ENCODE assay signal across 23 cellular contexts in the genomic region with DNA sequence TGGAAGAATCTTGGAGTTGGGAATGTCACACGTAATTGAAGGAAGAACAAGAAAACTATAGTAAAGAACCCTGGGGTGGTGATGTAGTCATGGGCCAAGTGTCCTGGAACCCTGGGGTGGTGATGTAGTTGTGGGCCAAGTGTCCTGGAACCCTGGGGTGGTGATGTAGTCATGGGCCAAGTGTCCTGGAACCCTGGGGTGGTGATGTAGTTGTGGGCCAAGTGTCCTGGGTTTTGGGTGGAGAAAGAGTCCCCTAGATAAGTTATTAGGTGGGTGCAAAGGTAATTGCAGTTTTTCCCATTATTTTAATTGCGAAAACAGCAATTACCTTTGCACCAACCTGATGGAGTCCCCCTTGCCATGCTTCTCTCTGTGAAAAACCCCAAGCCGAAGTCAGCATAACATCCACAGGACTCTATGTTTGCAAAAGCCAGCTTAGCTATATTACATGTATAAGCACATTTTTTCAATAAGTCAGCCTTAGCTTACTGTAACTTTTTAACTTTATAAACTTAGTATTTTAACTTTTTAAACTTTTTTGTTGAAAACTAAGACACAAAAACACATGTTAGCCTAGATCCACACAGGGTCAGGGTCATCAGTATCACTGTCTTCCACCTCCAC.
DNase-seq lines count a peak whose midpoint lies in the region; ATAC-seq and TF ChIP-seq lines count a peak whose summit lies in the region.
"Had no signal": no experiment of that assay in that cellular context is flagged by ENCODE, and none has a peak within 500 bp of the region (broad histone marks: within the 10 kb centered on the region; RNA-seq: fewer than 3 reads in every experiment).

No MANE protein-coding gene starts in this region.

- peaks cover 7% of the 10 kb centered on the region for H3K36me3 Mint-ChIP-seq in central memory CD8-positive, alpha-beta T cell (ENCODE audit: insufficient read depth)
- peaks cover 66% of the 10 kb centered on the region for H3K36me3 Mint-ChIP-seq in stimulated activated effector memory CD8-positive, alpha-beta T cell treated with anti-CD3 and anti-CD28 coated beads, Interleukin-12 subunit alpha, Interleukin-12 subunit beta, amount 100 ng/mL, for 72 hours

- H3K36me3 ChIP-seq in HUES48 (ENCODE audit: control insufficient read depth, insufficient read depth, low read length): 0 out of 2 replicates have a peak, but pooled peaks cover 1% of the 10 kb centered on the region

- no peak for TF ChIP-seq CTCF in foreskin fibroblast (IDR thresholded peaks at IDR 0.05; ENCODE audit: low read depth, low read length)

- H3K27ac ChIP-seq in HUES48 (ENCODE audit: low read depth, low read length): peak overlapping the region; percentile 81
- H3K27ac ChIP-seq: SJSA1, transverse colon had no signal

- H3K4me3 ChIP-seq in HUES48 (ENCODE audit: low read depth, low read length) (no peak overlapping the region), foreskin fibroblast (ENCODE audit: low read depth in 1 of 2, low read length in 2 of 2) (no peak overlapping the region)
- H3K4me3 ChIP-seq: SJSA1, transverse colon had no signal

- no peaks in the 10 kb centered on the region for H3K9me3 ChIP-seq in HUES48 (ENCODE audit: control insufficient read depth, insufficient read depth, low read length)
- H3K9me3 ChIP-seq: SJSA1, transverse colon had no signal

- no peak overlapping the region for H3K9ac ChIP-seq in HUES48 (ENCODE audit: low read depth, low read length)

- no peaks in the 10 kb centered on the region for H3K27me3 Mint-ChIP-seq in central memory CD8-positive, alpha-beta T cell
- H3K27me3 Mint-ChIP-seq: B cell; memory B cell; naive B cell; stimulated activated naive B cell treated with anti-CD40 and anti-IgM and Interleukin-4, amounts not matched to agents 10 μg/mL and 1 μg/mL and 100 μg/mL, for 72 hours had no signal

- ATAC-seq in central memory CD8-positive, alpha-beta T cell (replicated peaks; ENCODE audit: extremely low read depth, poor library complexity, severe bottlenecking): no peak
- no peak for ATAC-seq in stimulated activated effector memory CD8-positive, alpha-beta T cell treated with anti-CD3 and anti-CD28 coated beads, Interleukin-12 subunit alpha, Interleukin-12 subunit beta, amount 100 ng/mL, for 72 hours
- no peak for ATAC-seq in HG02981 (IDR thresholded peaks at IDR 0.05; ENCODE audit: unreplicated experiment)
- ATAC-seq: stimulated activated naive B cell treated with anti-CD40 and anti-IgM and Interleukin-4, amounts not matched to agents 10 μg/mL and 1 μg/mL and 100 μg/mL, for 72 hours had no signal

- H3K9me3 Mint-ChIP-seq in central memory CD8-positive, alpha-beta T cell: no peaks in the 10 kb centered on the region
- H3K9me3 Mint-ChIP-seq in stimulated activated effector memory CD8-positive, alpha-beta T cell treated with anti-CD3 and anti-CD28 coated beads, Interleukin-12 subunit alpha, Interleukin-12 subunit beta, amount 100 ng/mL, for 72 hours: no peaks in the 10 kb centered on the region
- H3K9me3 Mint-ChIP-seq: activated naive CD4-positive, alpha-beta T cell treated with anti-CD3 and anti-CD28 coated beads for 36 hours; memory B cell; naive B cell; stimulated activated naive B cell treated with anti-CD40 and anti-IgM and Interleukin-4, amounts not matched to agents 10 μg/mL and 1 μg/mL and 100 μg/mL, for 72 hours had no signal

- H3K27ac Mint-ChIP-seq in central memory CD8-positive, alpha-beta T cell (ENCODE audit: low read depth): peak overlapping the region; percentile 23
- peak overlapping the region; percentile 36 for H3K27ac Mint-ChIP-seq in stimulated activated effector memory CD8-positive, alpha-beta T cell treated with anti-CD3 and anti-CD28 coated beads, Interleukin-12 subunit alpha, Interleukin-12 subunit beta, amount 100 ng/mL, for 72 hours
- H3K27ac Mint-ChIP-seq: activated naive CD4-positive, alpha-beta T cell treated with anti-CD3 and anti-CD28 coated beads for 36 hours; B cell; memory B cell; stimulated activated naive B cell treated with anti-CD40 and anti-IgM and Interleukin-4, amounts not matched to agents 10 μg/mL and 1 μg/mL and 100 μg/mL, for 72 hours had no signal

- no peak overlapping the region for H3K4me3 Mint-ChIP-seq in central memory CD8-positive, alpha-beta T cell
- no peak overlapping the region for H3K4me3 Mint-ChIP-seq in stimulated activated effector memory CD8-positive, alpha-beta T cell treated with anti-CD3 and anti-CD28 coated beads, Interleukin-12 subunit alpha, Interleukin-12 subunit beta, amount 100 ng/mL, for 72 hours
- H3K4me3 Mint-ChIP-seq: activated naive CD4-positive, alpha-beta T cell treated with anti-CD3 and anti-CD28 coated beads for 36 hours; B cell; memory B cell; naive B cell; stimulated activated naive B cell treated with anti-CD40 and anti-IgM and Interleukin-4, amounts not matched to agents 10 μg/mL and 1 μg/mL and 100 μg/mL, for 72 hours had no signal

- H3K27me3 ChIP-seq in HUES48 (ENCODE audit: control insufficient read depth, insufficient read depth, low read length): no peaks in the 10 kb centered on the region
- H3K27me3 ChIP-seq: transverse colon had no signal

- H3K4me1 ChIP-seq in HUES48 (ENCODE audit: control insufficient read depth, insufficient read depth, low read length): peaks cover 20% of the 10 kb centered on the region
- H3K4me1 ChIP-seq: transverse colon had no signal

- peak; percentile 36 for DNase-seq in activated CD8-positive, alpha-beta memory T cell treated with anti-CD3 and anti-CD28 coated beads, Interleukin-2, amount 50 U/mL, for 48 hours
- DNase-seq in activated CD8-positive, alpha-beta memory T cell treated with anti-CD3 and anti-CD28 coated beads for 24 hours: no peak
- DNase-seq in central memory CD8-positive, alpha-beta T cell (ENCODE audit: low spot score in 2 of 2): no peak
- no peak for DNase-seq in stimulated activated effector memory CD8-positive, alpha-beta T cell treated with anti-CD3 and anti-CD28 coated beads, Interleukin-12 subunit alpha, Interleukin-12 subunit beta, amount 100 ng/mL, for 72 hours (ENCODE audit: low spot score in 2 of 2)
- DNase-seq in OCI-M2 (lab: John Stamatoyannopoulos, UW; ENCODE audit: unreplicated experiment) (no peak), foreskin fibroblast (no peak)
- DNase-seq: 8988T; activated naive CD4-positive, alpha-beta T cell treated with anti-CD3 and anti-CD28 coated beads for 36 hours; activated T-cell treated with anti-CD3 and anti-CD28 coated beads for 4 hours; anterior cingulate cortex; glutamatergic neuron; Kasumi-1; naive B cell; NCI-H1092; NCI-H2081 treated with DMSO at 0.1 percent for 48 hours; NCI-H446; stimulated activated naive B cell treated with anti-CD40 and anti-IgM and Interleukin-4, amounts not matched to agents 10 μg/mL and 1 μg/mL and 100 μg/mL, for 72 hours; transverse colon had no signal

- H3K4me1 Mint-ChIP-seq in central memory CD8-positive, alpha-beta T cell: no peaks in the 10 kb centered on the region
- peaks cover 27% of the 10 kb centered on the region for H3K4me1 Mint-ChIP-seq in stimulated activated effector memory CD8-positive, alpha-beta T cell treated with anti-CD3 and anti-CD28 coated beads, Interleukin-12 subunit alpha, Interleukin-12 subunit beta, amount 100 ng/mL, for 72 hours
- H3K4me1 Mint-ChIP-seq: naive B cell had no signal
